In genomic region chr9:1454980-1455367, GRCh38 we compare ENCODE assay signal across 29 cellular contexts.
"Had no signal": no experiment of that assay in that cellular context is flagged by ENCODE, and none has a peak within 500 bp of the region (broad histone marks: within the 10 kb centered on the region; RNA-seq: fewer than 3 reads in every experiment).

No MANE protein-coding gene starts in this region.

- H3K27ac ChIP-seq: adrenal gland, KMS-11, SK-N-MC, VCaP had no signal

- H3K9me3 ChIP-seq: adrenal gland, MG63 had no signal

- H3K4me3 ChIP-seq: adrenal gland, MG63, SK-N-MC had no signal

- H3K4me1 ChIP-seq: adrenal gland had no signal

- H3K4me2 ChIP-seq: KMS-11 had no signal

- DNase-seq: activated CD4-positive, alpha-beta T cell treated with anti-CD3 and anti-CD28 coated beads for 4 hours; activated CD4-positive, CD25-positive, alpha-beta regulatory T cell; activated CD8-positive, alpha-beta memory T cell treated with anti-CD3 and anti-CD28 coated beads, Interleukin-2, amount 50 U/mL, for 4 hours; activated CD8-positive, alpha-beta T cell treated with anti-CD3 and anti-CD28 coated beads for 36 hours; activated gamma-delta T cell treated with Interleukin-2 at 50 U/mL for 16 hours; activated naive CD4-positive, alpha-beta T cell treated with anti-CD3 and anti-CD28 coated beads, Interleukin-2, amount 10 ng/mL, durations not matched to agents 7 days and 5 days; activated naive CD8-positive, alpha-beta T cell treated with anti-CD3 and anti-CD28 coated beads for 36 hours; activated T-cell treated with anti-CD3 and anti-CD28 coated beads, Interleukin-2, amount 50 U/mL, for 72 hours; adrenal gland; aorta; MG63; MV-4-11; NCI-H1105; NCI-H1436; NCI-H1694 treated with DMSO at 0.1 percent for 48 hours; NCI-H345; NCI-H510A; NCI-H526 treated with DMSO at 0.1 percent for 48 hours; NCI-H82; OCI-M1; RPMI8226; T-cell; T-helper 2 cell; T1000 had no signal

- H3K36me3 ChIP-seq: adrenal gland, MG63 had no signal

- ATAC-seq: activated CD8-positive, alpha-beta T cell treated with anti-CD3 and anti-CD28 coated beads for 36 hours; activated T-cell treated with anti-CD3 and anti-CD28 coated beads, Interleukin-2, amount 50 U/mL, for 72 hours; Panc1; Right ventricle myocardium inferior; T-cell had no signal

- H3K9ac ChIP-seq: KMS-11 had no signal

- H3K27me3 ChIP-seq: adrenal gland, MG63 had no signal
